In genomic region chr7:151688236-151688780, GRCh38 we compare ENCODE assay signal across 14 cellular contexts.
DNase-seq lines count a peak whose midpoint lies in the region; ATAC-seq, FAIRE-seq and TF ChIP-seq lines count a peak whose summit lies in the region.
"Had no signal": no experiment of that assay in that cellular context is flagged by ENCODE, and none has a peak within 500 bp of the region (broad histone marks: within the 10 kb centered on the region; RNA-seq: fewer than 3 reads in every experiment).

No MANE protein-coding gene starts in this region.

- dilution Hi-C loops in keratinocyte (cut with MboI; ENCODE audit: extremely low pct_ligation_motif_present, low sequenced_read_pairs) = no loop called here

- H3K27ac Mint-ChIP-seq in astrocyte (ENCODE audit: unreplicated experiment) = peak overlapping the region; percentile 100
- H3K27ac Mint-ChIP-seq in stimulated activated naive B cell treated with anti-CD40 and anti-IgM and Interleukin-4, amounts not matched to agents 10 μg/mL and 1 μg/mL and 100 μg/mL, for 72 hours = no peak overlapping the region

- H3K9ac ChIP-seq in HCT116 (ENCODE audit: low read length) (peak overlapping the region; percentile 61), astrocyte (ENCODE audit: low read length) (peak overlapping the region; percentile 66), keratinocyte (ENCODE audit: control insufficient read depth, extremely low read depth, insufficient read depth, low read length) (peak overlapping the region; percentile 38)

- H3K9me2 ChIP-seq in HCT116 (ENCODE audit: insufficient read depth) = no peaks in the 10 kb centered on the region

- peaks cover 27 to 61% of the 10 kb centered on the region in 2 experiments for H3K4me1 ChIP-seq in HCT116 (ENCODE audit: control insufficient read depth in 1 of 2, insufficient read depth in 2 of 2, low read length in 2 of 2)
- peaks cover 58% of the 10 kb centered on the region for H3K4me1 ChIP-seq in astrocyte (ENCODE audit: insufficient read depth, low read length)
- peaks cover 38% of the 10 kb centered on the region for H3K4me1 ChIP-seq in keratinocyte (ENCODE audit: control insufficient read depth, extremely low read depth, insufficient read depth, low read length)
- peaks cover 9 to 45% (median 25%) of the 10 kb centered on the region in 4 donors for H3K4me1 ChIP-seq in stomach

- no TSS peak for BruUV-seq in HCT116 (replicated peaks; lab: Mats Ljungman, UMichigan)

- H3K4me1 Mint-ChIP-seq in astrocyte (ENCODE audit: low read depth, unreplicated experiment) = peaks cover 55% of the 10 kb centered on the region
- peaks cover 0 to 5% of the 10 kb centered on the region in 2 donors for H3K4me1 Mint-ChIP-seq in stimulated activated naive B cell treated with anti-CD40 and anti-IgM and Interleukin-4, amounts not matched to agents 10 μg/mL and 1 μg/mL and 100 μg/mL, for 72 hours
- H3K4me1 Mint-ChIP-seq: CD8-positive, alpha-beta memory T cell had no signal

- H3K27ac ChIP-seq in HCT116 (ENCODE audit: low read depth, low read length) = peak overlapping the region; percentile 57
- H3K27ac ChIP-seq in astrocyte (ENCODE audit: low read depth, low read length) = peak overlapping the region; percentile 86
- H3K27ac ChIP-seq in keratinocyte (ENCODE audit: control insufficient read depth, insufficient read depth, low read length) = peak overlapping the region; percentile 70
- H3K27ac ChIP-seq in stomach = peak overlapping the region in 4 of 5 donors; percentile 51 to 66 (median 60)

- H4K20me1 ChIP-seq in HCT116 (ENCODE audit: insufficient read depth) (no peaks in the 10 kb centered on the region), astrocyte (ENCODE audit: insufficient read depth, low read length) (no peaks in the 10 kb centered on the region), keratinocyte (ENCODE audit: control insufficient read depth, extremely low read depth, insufficient read depth, low read length) (no peaks in the 10 kb centered on the region)

- TF ChIP-seq CTCF in HCT116 (IDR thresholded peaks at IDR 0.05 in 2 of 3, conservative IDR thresholded peaks at IDR 0.05 in 1 of 3; ENCODE audit: borderline replicate concordance in 1 of 3, insufficient read depth in 1 of 3, low read depth in 2 of 3, low read length in 2 of 3) (no peak), astrocyte (IDR thresholded peaks at IDR 0.05; ENCODE audit: insufficient read depth, low read depth, low read length) (no peak), keratinocyte (optimal IDR thresholded peaks at IDR 0.05 in 1 of 3, IDR thresholded peaks at IDR 0.05 in 1 of 3, conservative IDR thresholded peaks at IDR 0.05 in 1 of 3; ENCODE audit: extremely low read depth in 1 of 3, insufficient read depth in 2 of 3, low read length in 3 of 3) (no peak), stomach (IDR thresholded peaks at IDR 0.05) (no peak)

- H3K36me3 Mint-ChIP-seq in astrocyte (ENCODE audit: low read depth, unreplicated experiment) = peaks cover 2% of the 10 kb centered on the region
- peaks cover 0 to 3% of the 10 kb centered on the region in 2 donors for H3K36me3 Mint-ChIP-seq in stimulated activated naive B cell treated with anti-CD40 and anti-IgM and Interleukin-4, amounts not matched to agents 10 μg/mL and 1 μg/mL and 100 μg/mL, for 72 hours

- intact Hi-C loops in HCT116 (cut with micrococcal nuclease) (no loop called here), stomach (cut with DNase I; ENCODE audit: low total_unique reads) (no loop called here)

- H3K4me3 ChIP-seq in HCT116 (replicated peaks in 1 of 2; ENCODE audit: low read depth in 1 of 2, low read length in 2 of 2) = peak overlapping the region; percentile 27 to 41; a peak in 3 of 4 replicates
- H3K4me3 ChIP-seq in astrocyte (ENCODE audit: insufficient read depth, low read depth, low read length) = no peak overlapping the region
- H3K4me3 ChIP-seq in keratinocyte (ENCODE audit: control insufficient read depth in 2 of 3, extremely low read depth in 1 of 3, insufficient read depth in 2 of 3, low read depth in 1 of 3, low read length in 3 of 3) = peak overlapping the region in 1 of 3 experiments; percentile 40
- no peak overlapping the region for H3K4me3 ChIP-seq in stomach

- no peaks in the 10 kb centered on the region for H3K79me2 ChIP-seq in HCT116 (ENCODE audit: insufficient read depth, low read length)
- no peaks in the 10 kb centered on the region for H3K79me2 ChIP-seq in astrocyte (ENCODE audit: insufficient read depth, low read length)
- H3K79me2 ChIP-seq in keratinocyte (ENCODE audit: control insufficient read depth, insufficient read depth, low read length) = no peaks in the 10 kb centered on the region

- no peak; the same call in 1 of the 2 replicates for ATAC-seq in HCT116
- ATAC-seq in stimulated activated naive B cell treated with anti-CD40 and anti-IgM and Interleukin-4, amounts not matched to agents 10 μg/mL and 1 μg/mL and 100 μg/mL, for 72 hours (replicated peaks) = no peak

- FAIRE-seq in astrocyte (lab: Jason Lieb, UNC) (no peak), keratinocyte (lab: Jason Lieb, UNC) (no peak), frontal cortex (lab: Jason Lieb, UNC) (no peak)
- FAIRE-seq: GM18507 had no signal

- H3K4me3 Mint-ChIP-seq in astrocyte (ENCODE audit: unreplicated experiment) = no peak overlapping the region
- H3K4me3 Mint-ChIP-seq in stimulated activated naive B cell treated with anti-CD40 and anti-IgM and Interleukin-4, amounts not matched to agents 10 μg/mL and 1 μg/mL and 100 μg/mL, for 72 hours = no peak overlapping the region
- H3K4me3 Mint-ChIP-seq: CD8-positive, alpha-beta memory T cell had no signal

- H3K9me3 Mint-ChIP-seq in astrocyte (ENCODE audit: unreplicated experiment) = no peaks in the 10 kb centered on the region
- H3K9me3 Mint-ChIP-seq in stimulated activated naive B cell treated with anti-CD40 and anti-IgM and Interleukin-4, amounts not matched to agents 10 μg/mL and 1 μg/mL and 100 μg/mL, for 72 hours = no peaks in the 10 kb centered on the region
- H3K9me3 Mint-ChIP-seq: CD8-positive, alpha-beta memory T cell had no signal

- CTCF ChIA-PET in HCT116 (lab: Charles Lee) = no interaction called here

- 87 to 90% (median 88%) methylated on average over 16 to 19 of the region's 19 CpGs for WGBS in stomach, 5 donors

- H3K9me3 ChIP-seq in HCT116 (ENCODE audit: control insufficient read depth in 1 of 2, insufficient read depth in 1 of 2, low read depth in 1 of 2, low read length in 2 of 2) (no peaks in the 10 kb centered on the region), astrocyte (ENCODE audit: insufficient read depth, low read depth, low read length) (no peaks in the 10 kb centered on the region), keratinocyte (ENCODE audit: control insufficient read depth, low read depth, low read length) (no peaks in the 10 kb centered on the region), stomach (no peaks in the 10 kb centered on the region)

- H3K9me1 ChIP-seq in keratinocyte (ENCODE audit: control insufficient read depth, extremely low read depth, insufficient read depth, low read length) = no peaks in the 10 kb centered on the region

- no peak for TF ChIP-seq EP300 in stomach (IDR thresholded peaks at IDR 0.05)

- TF ChIP-seq POLR2A in HCT116 (IDR thresholded peaks at IDR 0.05; ENCODE audit: borderline replicate concordance, extremely low read depth, insufficient read depth, insufficient read length) (no peak), stomach (IDR thresholded peaks at IDR 0.05) (no peak)

- H2AFZ ChIP-seq in HCT116 (ENCODE audit: low read depth, low read length, poor library complexity, severe bottlenecking) = no peak overlapping the region
- no peak overlapping the region for H2AFZ ChIP-seq in astrocyte (ENCODE audit: low read depth, low read length)
- no peak overlapping the region for H2AFZ ChIP-seq in keratinocyte (ENCODE audit: control insufficient read depth, low read length)

- H3K4me2 ChIP-seq in HCT116 (ENCODE audit: low read length) (peak overlapping the region; percentile 82), astrocyte (ENCODE audit: low read length) (peak overlapping the region; percentile 80), keratinocyte (ENCODE audit: control insufficient read depth, extremely low read depth, insufficient read depth, low read depth, low read length) (peak overlapping the region; percentile 73)

- H3K27me3 Mint-ChIP-seq in astrocyte (ENCODE audit: low read depth, unreplicated experiment) = no peaks in the 10 kb centered on the region
- H3K27me3 Mint-ChIP-seq in stimulated activated naive B cell treated with anti-CD40 and anti-IgM and Interleukin-4, amounts not matched to agents 10 μg/mL and 1 μg/mL and 100 μg/mL, for 72 hours = no peaks in the 10 kb centered on the region

- no peak for TF ChIP-seq RAD21 in HCT116 (IDR thresholded peaks at IDR 0.05; ENCODE audit: low read depth)

- POLR2A ChIA-PET in HCT116 (lab: Charles Lee) = no interaction called here

- RAD21 ChIA-PET in HCT116 (lab: Charles Lee; ENCODE audit: low non-redundant PET in 1 of 2, low total read pairs in 2 of 2, uncharacterized antibody in 2 of 2, unreplicated experiment in 2 of 2) = no interaction called here

- DNase-seq in HCT116 (ENCODE audit: low read depth, low spot score) = no peak
- no peak for DNase-seq in astrocyte (ENCODE audit: low read depth)
- DNase-seq in keratinocyte (ENCODE audit: low read depth, low spot score) = no peak
- DNase-seq in stomach = no peak
- no peak for DNase-seq in NCI-H510A treated with DMSO at 0.1 percent for 48 hours (lab: John Stamatoyannopoulos, UW)
- DNase-seq in frontal cortex (ENCODE audit: low spot score in 2 of 2) = no peak
- no peak for DNase-seq in C1 segment of cervical spinal cord (lab: John Stamatoyannopoulos, UW)
- no peak for DNase-seq in stimulated activated naive B cell treated with anti-CD40 and anti-IgM and Interleukin-4, amounts not matched to agents 10 μg/mL and 1 μg/mL and 100 μg/mL, for 72 hours
- DNase-seq: activated CD8-positive, alpha-beta memory T cell treated with anti-CD3 and anti-CD28 coated beads, Interleukin-2, amount 50 U/mL, for 4 hours; CD8-positive, alpha-beta memory T cell; NCI-H526 treated with DMSO at 0.1 percent for 48 hours; SHP77 treated with DMSO at 0.1 percent for 48 hours; stimulated activated CD4-positive, alpha-beta T cell treated with anti-CD3 and anti-CD28 coated beads, Interleukin-2, amount 100 ng/mL, for 24 hours had no signal

- H3K36me3 ChIP-seq in HCT116 (ENCODE audit: control insufficient read depth in 1 of 2, insufficient read depth in 2 of 2, low read length in 2 of 2) (no peaks in the 10 kb centered on the region), astrocyte (ENCODE audit: insufficient read depth, low read length) (no peaks in the 10 kb centered on the region), keratinocyte (ENCODE audit: control insufficient read depth in 2 of 2, extremely low read depth in 1 of 2, insufficient read depth in 2 of 2, low read length in 2 of 2) (no peaks in the 10 kb centered on the region), stomach (no peaks in the 10 kb centered on the region)

- no peaks in the 10 kb centered on the region for H3K27me3 ChIP-seq in HCT116 (ENCODE audit: insufficient read depth, low read length)
- no peaks in the 10 kb centered on the region for H3K27me3 ChIP-seq in astrocyte (ENCODE audit: insufficient read depth, low read length)
- no peaks in the 10 kb centered on the region for H3K27me3 ChIP-seq in keratinocyte (ENCODE audit: control insufficient read depth, extremely low read depth, insufficient read depth, low read length)
- H3K27me3 ChIP-seq in stomach = no peaks in the 10 kb centered on the region

Comparison
In these comparisons a context has a peak if more than half of its experiments do, and no peak if none do; other contexts are left out.
1. H3K4me3 ChIP-seq: peak in HCT116 (2 of 2); none in astrocyte (single experiment) and stomach (0 of 4).
2. Peak in every context shown above with its lines, with median percentiles within 50 percentile points of each other: H3K27ac ChIP-seq, H3K4me2 ChIP-seq and H3K9ac ChIP-seq.